19 cellular contexts compared by ENCODE assay signal in genomic region chr22:32480238-32480637, GRCh38. TPM values are rescaled to one million over a fixed set of nuclear protein-coding genes. Genes with fewer than 3 reads are reported as not detected.
DNase-seq lines count a peak whose midpoint lies in the region; ATAC-seq and TF ChIP-seq lines count a peak whose summit lies in the region.
"Had no signal": no experiment of that assay in that cellular context is flagged by ENCODE, and none has a peak within 500 bp of the region (broad histone marks: within the 10 kb centered on the region; RNA-seq: fewer than 3 reads in every experiment).

No MANE protein-coding gene starts in this region.

- H3K36me3 Mint-ChIP-seq in CD4-positive, CD25-positive, alpha-beta regulatory T cell, result peaks cover 9% of the 10 kb centered on the region
- H3K36me3 Mint-ChIP-seq in naive thymus-derived CD8-positive, alpha-beta T cell, result peaks cover 0 to 26% (median 2%) of the 10 kb centered on the region in 3 donors

- intact Hi-C loops in posterior cingulate gyrus (cut with DNase I), result no loop called here

- H3K4me1 ChIP-seq in CD4-positive, CD25-positive, alpha-beta regulatory T cell (ENCODE audit: control insufficient read depth, insufficient read depth, low read length, poor library complexity, severe bottlenecking), result peaks cover 44% of the 10 kb centered on the region

- H3K9me3 Mint-ChIP-seq in CD4-positive, CD25-positive, alpha-beta regulatory T cell, result no peaks in the 10 kb centered on the region
- H3K9me3 Mint-ChIP-seq in naive thymus-derived CD8-positive, alpha-beta T cell, result no peaks in the 10 kb centered on the region

- peak overlapping the region in 3 of 4 donors; percentile 4 to 68 (median 26) for H3K4me3 Mint-ChIP-seq in CD4-positive, CD25-positive, alpha-beta regulatory T cell
- H3K4me3 Mint-ChIP-seq in naive thymus-derived CD8-positive, alpha-beta T cell, result peak overlapping the region in 9 of 10 donors; percentile 13 to 68 (median 32)

- H3K36me3 ChIP-seq in CD4-positive, CD25-positive, alpha-beta regulatory T cell (ENCODE audit: control insufficient read depth, insufficient read depth, low read length), result peaks cover 42% of the 10 kb centered on the region
- H3K36me3 ChIP-seq: ovary had no signal

- POLR2A ChIA-PET in naive thymus-derived CD8-positive, alpha-beta T cell (lab: Charles Lee), result no interaction called here

- peak overlapping the region in 2 of 3 donors; percentile 74 to 90 for H3K27ac Mint-ChIP-seq in CD4-positive, CD25-positive, alpha-beta regulatory T cell
- peak overlapping the region in 7 of 10 donors; percentile 1 to 94 (median 49) for H3K27ac Mint-ChIP-seq in naive thymus-derived CD8-positive, alpha-beta T cell

- ATAC-seq in CD4-positive, CD25-positive, alpha-beta regulatory T cell (ENCODE audit: low read depth in 2 of 2), result no peak
- ATAC-seq in naive thymus-derived CD8-positive, alpha-beta T cell, result no peak
- ATAC-seq: left cardiac atrium, mucosa of descending colon had no signal

- no peaks in the 10 kb centered on the region for H3K27me3 ChIP-seq in CD4-positive, CD25-positive, alpha-beta regulatory T cell (ENCODE audit: control insufficient read depth, insufficient read depth, low read length)
- H3K27me3 ChIP-seq: adrenal gland, ovary, SJSA1 had no signal

- no peak overlapping the region for H3K4me3 ChIP-seq in CD4-positive, CD25-positive, alpha-beta regulatory T cell (ENCODE audit: low read depth, low read length)
- H3K4me3 ChIP-seq in GM12865 (ENCODE audit: low read depth, low read length) (no peak overlapping the region), coronary artery (no peak overlapping the region)
- H3K4me3 ChIP-seq: adrenal gland, mucosa of descending colon, ovary, SJSA1 had no signal

- H3K4me1 Mint-ChIP-seq in CD4-positive, CD25-positive, alpha-beta regulatory T cell, result peaks cover 28 to 47% (median 39%) of the 10 kb centered on the region in 4 donors
- peaks cover 13 to 32% (median 21%) of the 10 kb centered on the region in 4 donors for H3K4me1 Mint-ChIP-seq in naive thymus-derived CD8-positive, alpha-beta T cell

- no peak overlapping the region for H3K27ac ChIP-seq in CD4-positive, CD25-positive, alpha-beta regulatory T cell (ENCODE audit: insufficient read depth, low read length, poor library complexity, severe bottlenecking)
- H3K27ac ChIP-seq in coronary artery, result no peak overlapping the region
- H3K27ac ChIP-seq: ovary, SJSA1 had no signal

- H3K9me3 ChIP-seq in CD4-positive, CD25-positive, alpha-beta regulatory T cell (ENCODE audit: control insufficient read depth in 2 of 2, low read length in 2 of 2), result no peaks in the 10 kb centered on the region
- H3K9me3 ChIP-seq: adrenal gland, mucosa of descending colon, ovary, SJSA1 had no signal

- no peaks in the 10 kb centered on the region for H3K27me3 Mint-ChIP-seq in CD4-positive, CD25-positive, alpha-beta regulatory T cell
- no peaks in the 10 kb centered on the region for H3K27me3 Mint-ChIP-seq in naive thymus-derived CD8-positive, alpha-beta T cell

- no peak for TF ChIP-seq CTCF in GM12865 (IDR thresholded peaks at IDR 0.05; ENCODE audit: insufficient read depth, low read depth, low read length, missing control alignments)
- no peak for TF ChIP-seq CTCF in coronary artery (IDR thresholded peaks at IDR 0.05)

- DNase-seq in CD4-positive, CD25-positive, alpha-beta regulatory T cell, result peak in 1 of 3 donors; percentile 16
- peak; percentile 38 for DNase-seq in GM12865 (ENCODE audit: low read depth)
- DNase-seq in activated T-cell treated with anti-CD3 and anti-CD28 coated beads, Interleukin-2, amount 50 U/mL, for 48 hours, result peak; percentile 28 to 41
- DNase-seq in naive thymus-derived CD8-positive, alpha-beta T cell, result no peak
- no peak for DNase-seq in NCI-H146 treated with DMSO at 0.1 percent for 48 hours (lab: John Stamatoyannopoulos, UW; ENCODE audit: unreplicated experiment)
- no peak for DNase-seq in posterior cingulate gyrus
- DNase-seq in coronary artery (ENCODE audit: low spot score), result no peak
- no peak for DNase-seq in NCI-H446 treated with DMSO at 0.1 percent for 48 hours (lab: John Stamatoyannopoulos, UW)
- DNase-seq: adrenal gland, caudate nucleus, GDM1, KG1, left cardiac atrium, mucosa of descending colon, NCI-H146, ovary, T1000 had no signal

RNA-seq across cellular contexts. Expression of gene FBXO7, which starts 5.6 kb away (rescaled TPM):
- total RNA-seq in CD4-positive, CD25-positive, alpha-beta regulatory T cell, result 133 TPM
- 100 to 1,000 TPM; 148 to 180 (median 168) TPM for polyA plus RNA-seq in CD4-positive, CD25-positive, alpha-beta regulatory T cell
- total RNA-seq in naive thymus-derived CD8-positive, alpha-beta T cell, result 100 to 1,000 TPM in 1 of 2 experiments, 10 to 100 TPM in 1; 97.5 to 103 TPM
- polyA plus RNA-seq in naive thymus-derived CD8-positive, alpha-beta T cell, result 100 to 1,000 TPM; 126 to 149 (median 146) TPM

RNA-seq across cellular contexts. Expression of gene BPIFC, which starts 16.0 kb away (rescaled TPM):
- not detected for total RNA-seq in CD4-positive, CD25-positive, alpha-beta regulatory T cell
- not detected for polyA plus RNA-seq in CD4-positive, CD25-positive, alpha-beta regulatory T cell
- not detected for total RNA-seq in naive thymus-derived CD8-positive, alpha-beta T cell
- polyA plus RNA-seq in naive thymus-derived CD8-positive, alpha-beta T cell, result not detected
- total RNA-seq: adrenal gland, left cardiac atrium, mucosa of descending colon, ovary, SJSA1, skeletal muscle tissue had no signal
- polyA plus RNA-seq: adrenal gland, ovary had no signal

Comparison
In these comparisons a context has a peak if more than half of its experiments do, and no peak if none do; other contexts are left out.
1. DNase-seq: peak in GM12865 (single experiment) and activated T-cell treated with anti-CD3 and anti-CD28 coated beads, Interleukin-2, amount 50 U/mL, for 48 hours (2 of 2); none in naive thymus-derived CD8-positive, alpha-beta T cell (0 of 10), NCI-H146 treated with DMSO at 0.1 percent for 48 hours (single experiment), posterior cingulate gyrus (0 of 10), coronary artery (single experiment) and NCI-H446 treated with DMSO at 0.1 percent for 48 hours (single experiment).